In genomic region chr10:101062231-101063161, GRCh38 we compare ENCODE assay signal across 8 cellular contexts. TPM values are rescaled to one million over a fixed set of nuclear protein-coding genes. Genes with fewer than 3 reads are reported as not detected.
DNase-seq lines count a peak whose midpoint lies in the region; ATAC-seq, FAIRE-seq and TF ChIP-seq lines count a peak whose summit lies in the region.

No MANE protein-coding gene starts in this region.

- dilution Hi-C loops in keratinocyte (cut with MboI; ENCODE audit: extremely low pct_ligation_motif_present, low sequenced_read_pairs): no loop called here

- H4K20me1 ChIP-seq in K562 (replicated peaks; ENCODE audit: control insufficient read depth, insufficient read depth, low read length) (no peaks in the 10 kb centered on the region), keratinocyte (ENCODE audit: control insufficient read depth, extremely low read depth, insufficient read depth, low read length) (no peaks in the 10 kb centered on the region)

- H3K9ac ChIP-seq in K562 (ENCODE audit: insufficient read depth in 1 of 2, low read depth in 2 of 2, low read length in 2 of 2): peak overlapping the region; percentile 96 to 99
- no peak overlapping the region for H3K9ac ChIP-seq in keratinocyte (ENCODE audit: control insufficient read depth, extremely low read depth, insufficient read depth, low read length)

- peak overlapping the region; percentile 82 for H2AFZ ChIP-seq in K562 (ENCODE audit: low read depth, low read length)
- H2AFZ ChIP-seq in keratinocyte (ENCODE audit: control insufficient read depth, low read length): no peak overlapping the region

- H3K36me3 ChIP-seq in K562 (ENCODE audit: control insufficient read depth, insufficient read depth, low read length) (peaks cover 6% of the 10 kb centered on the region; the same call in 1 of the 3 replicates), keratinocyte (ENCODE audit: control insufficient read depth in 2 of 2, extremely low read depth in 1 of 2, insufficient read depth in 2 of 2, low read length in 2 of 2) (no peaks in the 10 kb centered on the region)

- H3K4me3 ChIP-seq in K562 (peak overlapping the region; percentile 53), keratinocyte (ENCODE audit: control insufficient read depth in 2 of 3, extremely low read depth in 1 of 3, insufficient read depth in 2 of 3, low read depth in 1 of 3, low read length in 3 of 3) (peak overlapping the region in 2 of 3 experiments; percentile 18 to 43)

- ATAC-seq in K562: peak; percentile 62

- peak overlapping the region; percentile 93 for H3K4me2 ChIP-seq in K562 (ENCODE audit: insufficient read depth, low read length)
- peak overlapping the region; percentile 76 for H3K4me2 ChIP-seq in keratinocyte (ENCODE audit: control insufficient read depth, extremely low read depth, insufficient read depth, low read depth, low read length)

- peaks cover 57% of the 10 kb centered on the region for H3K79me2 ChIP-seq in K562 (ENCODE audit: control insufficient read depth, insufficient read depth, low read length)
- peaks cover 6% of the 10 kb centered on the region for H3K79me2 ChIP-seq in keratinocyte (ENCODE audit: control insufficient read depth, insufficient read depth, low read length)

- H3K9me1 ChIP-seq in K562 (ENCODE audit: control insufficient read depth, insufficient read depth, low read length) (no peaks in the 10 kb centered on the region), keratinocyte (ENCODE audit: control insufficient read depth, extremely low read depth, insufficient read depth, low read length) (no peaks in the 10 kb centered on the region)

- under 1% methylated on average over 35 of the region's 72 CpGs for WGBS in K562 (ENCODE audit: insufficient coverage, low coverage, missing lambda C conversion rate)

- TF ChIP-seq RAD21 in K562 (CRISPR knock-in tag; conservative IDR thresholded peaks at IDR 0.05 in 1 of 2, IDR thresholded peaks at IDR 0.05 in 1 of 2): peak in 1 of 2 experiments; percentile 39; a peak in 2 of 4 replicates

- no peaks in the 10 kb centered on the region for H3K27me3 ChIP-seq in K562 (ENCODE audit: control insufficient read depth in 2 of 2, insufficient read depth in 2 of 2, low read length in 2 of 2)
- peaks cover 26% of the 10 kb centered on the region for H3K27me3 ChIP-seq in keratinocyte (ENCODE audit: control insufficient read depth, extremely low read depth, insufficient read depth, low read length)

- H3K9me3 ChIP-seq in K562 (replicated peaks; ENCODE audit: control insufficient read depth, insufficient read depth, low read depth, low read length) (no peaks in the 10 kb centered on the region), keratinocyte (ENCODE audit: control insufficient read depth, low read depth, low read length) (no peaks in the 10 kb centered on the region)

- in situ Hi-C loops in K562 (cut with MboI): no loop called here

- CTCF ChIA-PET in K562 (lab: Yijun Ruan, JAX; ENCODE audit: low intra/inter-chr PET ratio): interaction anchor here (0.8 to 0.9 kb wide), 2 partner anchors 22 to 69 kb away, joined by 3 read pairs; no protein-coding TSS in a partner anchor

- intact Hi-C loops in K562 (cut with micrococcal nuclease): loop anchor here (10.0 kb wide), 2 partner anchors 48 to 992 kb away; partner anchors contain the start of gene ARMH3

- POLR2A ChIA-PET in K562 (lab: Yijun Ruan, JAX): interaction anchor here (0.6 to 1.8 kb wide), 8 partner anchors 9 to 33 kb away, joined by 3 to 7 read pairs (median 3); no protein-coding TSS in a partner anchor

- peak; percentile 15 for FAIRE-seq in K562 (lab: Jason Lieb, UNC)
- FAIRE-seq in keratinocyte (lab: Jason Lieb, UNC): no peak

- no TSS peak for BruUV-seq in K562 (replicated peaks; lab: Mats Ljungman, UMichigan)

- peak overlapping the region; percentile 100 for H3K27ac ChIP-seq in K562 (ENCODE audit: extremely low read depth, low read depth, low read length)
- no peak overlapping the region for H3K27ac ChIP-seq in keratinocyte (ENCODE audit: control insufficient read depth, insufficient read depth, low read length)

- TF ChIP-seq POLR2A in K562 (conservative IDR thresholded peaks at IDR 0.05): peak; percentile 48

- peak; percentile 37 for DNase-seq in GDM1 (lab: John Stamatoyannopoulos, UW)
- DNase-seq in HuH-7 (ENCODE audit: low spot score): peak; percentile 77
- peak; percentile 78 for DNase-seq in SW480 (ENCODE audit: low spot score)
- peak; percentile 52 to 78 (median 66) for DNase-seq in K562 (ENCODE audit: extremely low read depth in 1 of 4, low spot score in 3 of 4)
- DNase-seq in keratinocyte (ENCODE audit: low read depth, low spot score): no peak
- peak; percentile 49 to 59 for DNase-seq in stimulated activated CD4-positive, alpha-beta T cell treated with anti-CD3 and anti-CD28 coated beads, Interleukin-2, amount 100 ng/mL, for 48 hours
- DNase-seq in NCI-H146 treated with DMSO at 0.1 percent for 48 hours (lab: John Stamatoyannopoulos, UW; ENCODE audit: unreplicated experiment): no peak
- no peak for DNase-seq in occipital lobe (lab: John Stamatoyannopoulos, UW)

- H3K4me1 ChIP-seq in K562 (replicated peaks in 1 of 2; ENCODE audit: control insufficient read depth in 2 of 2, insufficient read depth in 2 of 2, low read length in 2 of 2) (peaks cover 42 to 69% of the 10 kb centered on the region in 2 experiments), keratinocyte (ENCODE audit: control insufficient read depth, extremely low read depth, insufficient read depth, low read length) (peaks cover 25% of the 10 kb centered on the region)

- peak; percentile 41 for TF ChIP-seq EP300 in K562 (IDR thresholded peaks at IDR 0.05; ENCODE audit: low read length)

- peak; percentile 70 to 97 (median 70) for TF ChIP-seq CTCF in K562 (IDR thresholded peaks at IDR 0.05 in 2 of 3, conservative IDR thresholded peaks at IDR 0.05 in 1 of 3; ENCODE audit: insufficient read depth in 2 of 3, low read depth in 1 of 3, low read length in 3 of 3)
- peak; percentile 29 to 74 (median 33) for TF ChIP-seq CTCF in keratinocyte (optimal IDR thresholded peaks at IDR 0.05 in 1 of 3, IDR thresholded peaks at IDR 0.05 in 1 of 3, conservative IDR thresholded peaks at IDR 0.05 in 1 of 3; ENCODE audit: extremely low read depth in 1 of 3, insufficient read depth in 2 of 3, low read length in 3 of 3)

RNA-seq across cellular contexts. Expression of gene KAZALD1, which starts 0.7 kb away (rescaled TPM):
- 4.6 and 10.2 TPM in 2 replicates for total RNA-seq in K562 (2011; cell fraction: chromatin; rRNA removed; ENCODE audit: low replicate concordance)
- 12.9 and 13.0 TPM in 2 replicates for total RNA-seq in K562 (2011; cell fraction: nucleolus; rRNA removed)
- total RNA-seq in K562 (2011; cell fraction: nucleoplasm; rRNA removed): 7.4 and 7.9 TPM in 2 replicates
- 7.5 and 9.7 TPM in 2 replicates for total RNA-seq in K562 (2014; rRNA removed)
- 2.4 and 2.7 TPM in 2 replicates for total RNA-seq in K562 (2014; rRNA removed; fragmentation: Illumina TruSeq; extraction: Trizol)
- 7.8 and 8.5 TPM in 2 replicates for total RNA-seq in K562 (2015; rRNA removed; fragmentation: Illumina TruSeq; extraction: Trizol)
- 8.6 and 9.1 TPM in 2 replicates for total RNA-seq in K562 (2021)
- 4.9 and 5.7 TPM in 2 replicates for polyA plus RNA-seq in K562 (2011; rRNA removed)
- polyA plus RNA-seq in K562 (2011; cell fraction: cytosol; rRNA removed): 6.7 and 10.6 TPM in 2 replicates
- 15.5 and 16.6 TPM in 2 replicates for polyA plus RNA-seq in K562 (2011; cell fraction: nucleus; rRNA removed)
- polyA plus RNA-seq in K562 (2012): 8.5 and 11.1 TPM in 2 replicates
- 2.8 and 5.2 TPM in 2 replicates for polyA plus RNA-seq in K562 (2014; fragmentation: Illumina TruSeq; extraction: Trizol)
- polyA plus RNA-seq in K562 (2014; fragmentation: Nextera tagmentation; extraction: Ambion mirVana): under 1 TPM; 0.15 to 0.31 TPM
- 8.9 and 10.0 TPM in 2 replicates for polyA plus RNA-seq in K562 (2014; rRNA removed)
- polyA minus RNA-seq in K562 (2011; rRNA and poly(A)+ RNA removed): 3.4 and 4.8 TPM in 2 replicates
- 3.4 and 3.6 TPM in 2 replicates for polyA minus RNA-seq in K562 (2011; cell fraction: cytosol; rRNA and poly(A)+ RNA removed)
- 14.4 and 25.2 TPM in 2 replicates for polyA minus RNA-seq in K562 (2011; cell fraction: nucleus; rRNA and poly(A)+ RNA removed)
- 0.08 to 0.18 TPM (median 0.18 TPM) in 3 replicates for polyA plus RNA-seq in keratinocyte
- 0.40 TPM for polyA plus RNA-seq in keratinocyte (2011; ENCODE audit: low read depth)
- 0.06 and 0.07 TPM in 2 replicates for polyA plus RNA-seq in keratinocyte (2011; cell fraction: cytosol; rRNA removed)
- polyA plus RNA-seq in keratinocyte (2011; cell fraction: nucleus; rRNA removed): 0.11 TPM in 1 of 2 replicates, not detected in the other
- 0.18 and 0.72 TPM in 2 replicates for polyA plus RNA-seq in keratinocyte (2012; ENCODE audit: low replicate concordance)
- 0.36 to 0.38 TPM in 2 of 3 replicates, not detected in the other for polyA minus RNA-seq in keratinocyte
- polyA minus RNA-seq in keratinocyte (2011; cell fraction: cytosol; rRNA and poly(A)+ RNA removed): 0.96 TPM
- polyA minus RNA-seq in keratinocyte (2011; cell fraction: nucleus; rRNA and poly(A)+ RNA removed): not detected in 2 replicates
- total RNA-seq in occipital lobe: 1.4 TPM

RNA-seq across cellular contexts. Expression of gene SFXN3, which starts 31.5 kb away (rescaled TPM):
- 6.0 and 9.2 TPM in 2 replicates for total RNA-seq in K562 (2011; cell fraction: chromatin; rRNA removed; ENCODE audit: low replicate concordance)
- total RNA-seq in K562 (2011; cell fraction: nucleolus; rRNA removed): 3.8 and 5.2 TPM in 2 replicates
- 3.7 and 5.1 TPM in 2 replicates for total RNA-seq in K562 (2011; cell fraction: nucleoplasm; rRNA removed)
- 1.00 and 2.2 TPM in 2 replicates for total RNA-seq in K562 (2014; rRNA removed)
- 0.64 and 0.69 TPM in 2 replicates for total RNA-seq in K562 (2014; rRNA removed; fragmentation: Illumina TruSeq; extraction: Trizol)
- total RNA-seq in K562 (2015; rRNA removed; fragmentation: Illumina TruSeq; extraction: Trizol): 0.58 and 0.68 TPM in 2 replicates
- total RNA-seq in K562 (2021): 1.4 and 1.8 TPM in 2 replicates
- 4.6 and 8.1 TPM in 2 replicates for polyA plus RNA-seq in K562 (2011; rRNA removed)
- polyA plus RNA-seq in K562 (2011; cell fraction: cytosol; rRNA removed): 5.6 and 7.0 TPM in 2 replicates
- 15.8 and 21.0 TPM in 2 replicates for polyA plus RNA-seq in K562 (2011; cell fraction: nucleus; rRNA removed)
- 1.6 and 3.3 TPM in 2 replicates for polyA plus RNA-seq in K562 (2012)
- polyA plus RNA-seq in K562 (2014; fragmentation: Illumina TruSeq; extraction: Trizol): 1.5 and 1.6 TPM in 2 replicates
- polyA plus RNA-seq in K562 (2014; fragmentation: Nextera tagmentation; extraction: Ambion mirVana): under 1 TPM; 0.24 to 0.31 TPM
- 0.86 and 0.96 TPM in 2 replicates for polyA plus RNA-seq in K562 (2014; rRNA removed)
- 5.0 and 5.6 TPM in 2 replicates for polyA minus RNA-seq in K562 (2011; rRNA and poly(A)+ RNA removed)
- polyA minus RNA-seq in K562 (2011; cell fraction: cytosol; rRNA and poly(A)+ RNA removed): 2.5 and 5.0 TPM in 2 replicates
- 3.4 and 5.2 TPM in 2 replicates for polyA minus RNA-seq in K562 (2011; cell fraction: nucleus; rRNA and poly(A)+ RNA removed)
- 77.0 to 102 TPM (median 78.7 TPM) in 3 replicates for polyA plus RNA-seq in keratinocyte
- 16.3 TPM for polyA plus RNA-seq in keratinocyte (2011; ENCODE audit: low read depth)
- 46.8 and 54.3 TPM in 2 replicates for polyA plus RNA-seq in keratinocyte (2011; cell fraction: cytosol; rRNA removed)
- polyA plus RNA-seq in keratinocyte (2011; cell fraction: nucleus; rRNA removed): 223 and 238 TPM in 2 replicates
- 29.7 and 42.9 TPM in 2 replicates for polyA plus RNA-seq in keratinocyte (2012; ENCODE audit: low replicate concordance)
- polyA minus RNA-seq in keratinocyte: 101 to 143 TPM (median 111 TPM) in 3 replicates
- polyA minus RNA-seq in keratinocyte (2011; cell fraction: cytosol; rRNA and poly(A)+ RNA removed): 110 TPM
- polyA minus RNA-seq in keratinocyte (2011; cell fraction: nucleus; rRNA and poly(A)+ RNA removed): 45.5 and 69.4 TPM in 2 replicates
- 44.0 TPM for total RNA-seq in occipital lobe

RNA-seq across cellular contexts. Expression of gene PDZD7, which starts 31.6 kb away (rescaled TPM):
- total RNA-seq in K562 (2011; cell fraction: chromatin; rRNA removed; ENCODE audit: low replicate concordance): 0.69 TPM in 1 of 2 replicates, not detected in the other
- total RNA-seq in K562 (2011; cell fraction: nucleolus; rRNA removed): 0.79 and 0.83 TPM in 2 replicates
- 0.44 and 0.46 TPM in 2 replicates for total RNA-seq in K562 (2011; cell fraction: nucleoplasm; rRNA removed)
- total RNA-seq in K562 (2014; rRNA removed): 0.16 and 0.23 TPM in 2 replicates
- 0.04 TPM in 1 of 2 replicates, not detected in the other for total RNA-seq in K562 (2014; rRNA removed; fragmentation: Illumina TruSeq; extraction: Trizol)
- total RNA-seq in K562 (2015; rRNA removed; fragmentation: Illumina TruSeq; extraction: Trizol): 0.04 and 0.07 TPM in 2 replicates
- 0.09 and 0.29 TPM in 2 replicates for total RNA-seq in K562 (2021)
- polyA plus RNA-seq in K562 (2011; rRNA removed): 0.24 and 0.28 TPM in 2 replicates
- 0.15 and 0.57 TPM in 2 replicates for polyA plus RNA-seq in K562 (2011; cell fraction: cytosol; rRNA removed)
- polyA plus RNA-seq in K562 (2011; cell fraction: nucleus; rRNA removed): 0.62 and 0.97 TPM in 2 replicates
- 0.09 and 0.54 TPM in 2 replicates for polyA plus RNA-seq in K562 (2012)
- 0.04 TPM in 1 of 2 replicates, not detected in the other for polyA plus RNA-seq in K562 (2014; fragmentation: Illumina TruSeq; extraction: Trizol)
- polyA plus RNA-seq in K562 (2014; fragmentation: Nextera tagmentation; extraction: Ambion mirVana): not detected
- polyA plus RNA-seq in K562 (2014; rRNA removed): 0.04 and 0.07 TPM in 2 replicates
- polyA minus RNA-seq in K562 (2011; rRNA and poly(A)+ RNA removed): 0.14 TPM in 1 of 2 replicates, not detected in the other
- polyA minus RNA-seq in K562 (2011; cell fraction: cytosol; rRNA and poly(A)+ RNA removed): 0.38 TPM in 1 of 2 replicates, not detected in the other
- 0.44 and 0.67 TPM in 2 replicates for polyA minus RNA-seq in K562 (2011; cell fraction: nucleus; rRNA and poly(A)+ RNA removed)
- polyA plus RNA-seq in keratinocyte: 0.31 to 0.54 TPM (median 0.54 TPM) in 3 replicates
- polyA plus RNA-seq in keratinocyte (2011; ENCODE audit: low read depth): 0.10 TPM
- polyA plus RNA-seq in keratinocyte (2011; cell fraction: cytosol; rRNA removed): 0.15 and 0.34 TPM in 2 replicates
- polyA plus RNA-seq in keratinocyte (2011; cell fraction: nucleus; rRNA removed): 1.1 and 1.2 TPM in 2 replicates
- 0.34 and 1.0 TPM in 2 replicates for polyA plus RNA-seq in keratinocyte (2012; ENCODE audit: low replicate concordance)
- polyA minus RNA-seq in keratinocyte: 0.20 to 0.40 TPM in 2 of 3 replicates, not detected in the other
- polyA minus RNA-seq in keratinocyte (2011; cell fraction: cytosol; rRNA and poly(A)+ RNA removed): not detected
- 0.11 and 0.78 TPM in 2 replicates for polyA minus RNA-seq in keratinocyte (2011; cell fraction: nucleus; rRNA and poly(A)+ RNA removed)
- 4.5 TPM for total RNA-seq in occipital lobe

Comparison
In these comparisons a context has a peak if more than half of its experiments do, and no peak if none do; other contexts are left out.
1. DNase-seq: peak in GDM1 (single experiment), HuH-7 (single experiment), SW480 (single experiment), K562 (4 of 4) and stimulated activated CD4-positive, alpha-beta T cell treated with anti-CD3 and anti-CD28 coated beads, Interleukin-2, amount 100 ng/mL, for 48 hours (2 of 2); none in keratinocyte (single experiment), NCI-H146 treated with DMSO at 0.1 percent for 48 hours (single experiment) and occipital lobe (single experiment).